ENCODE assay signal across 22 cellular contexts in genomic region chr3:55702822-55703221, GRCh38.
DNase-seq lines count a peak whose midpoint lies in the region; ATAC-seq, FAIRE-seq and TF ChIP-seq lines count a peak whose summit lies in the region.
"Had no signal": no experiment of that assay in that cellular context is flagged by ENCODE, and none has a peak within 500 bp of the region (broad histone marks: within the 10 kb centered on the region; RNA-seq: fewer than 3 reads in every experiment).

No MANE protein-coding gene starts in this region.

- TF ChIP-seq EP300 in HepG2 (IDR thresholded peaks at IDR 0.05; ENCODE audit: low read depth in 2 of 2, low read length in 2 of 2) (no peak), HepG2 (CRISPR knock-in tag; IDR thresholded peaks at IDR 0.05; ENCODE audit: borderline replicate concordance) (no peak)

- H3K27ac ChIP-seq in HepG2 (ENCODE audit: extremely low read length, insufficient read depth, low read length) (no peak overlapping the region), right lobe of liver (no peak overlapping the region), heart left ventricle (no peak overlapping the region), spleen (no peak overlapping the region)
- H3K27ac ChIP-seq: HL-60, PC-9, RWPE1 had no signal

- TF ChIP-seq CTCF in HepG2 (CRISPR knock-in tag; IDR thresholded peaks at IDR 0.05) (no peak), right lobe of liver (IDR thresholded peaks at IDR 0.05) (no peak), NB4 (IDR thresholded peaks at IDR 0.05; ENCODE audit: low read depth, low read length) (no peak), heart left ventricle (IDR thresholded peaks at IDR 0.05) (no peak), spleen (IDR thresholded peaks at IDR 0.05 in 8 of 11, conservative IDR thresholded peaks at IDR 0.05 in 3 of 11) (no peak)

- H3K79me2 ChIP-seq in HepG2 (ENCODE audit: insufficient read depth, low read length): no peaks in the 10 kb centered on the region

- TF ChIP-seq RAD21 in HepG2 (CRISPR knock-in tag; IDR thresholded peaks at IDR 0.05): no peak

- no peak for ATAC-seq in HepG2
- ATAC-seq in right lobe of liver: no peak
- ATAC-seq in heart left ventricle: no peak
- ATAC-seq in HG03521 (IDR thresholded peaks at IDR 0.05; ENCODE audit: unreplicated experiment): no peak
- ATAC-seq: T-cell had no signal

- in situ Hi-C loops in HepG2 (cut with HindIII; ENCODE audit: extremely low pct_ligation_motif_present, low pct_unique_long_range_greater_than_20kb): no loop called here

- no peaks in the 10 kb centered on the region for H4K20me1 ChIP-seq in HepG2 (ENCODE audit: insufficient read depth, low read length)

- no peaks in the 10 kb centered on the region for H3K36me3 ChIP-seq in HepG2 (replicated peaks in 1 of 2; ENCODE audit: control insufficient read depth in 1 of 2, insufficient read depth in 2 of 2, low read length in 2 of 2)
- H3K36me3 ChIP-seq in right lobe of liver: no peaks in the 10 kb centered on the region
- H3K36me3 ChIP-seq in heart left ventricle: no peaks in the 10 kb centered on the region
- H3K36me3 ChIP-seq in spleen: no peaks in the 10 kb centered on the region

- WGBS in HepG2 (ENCODE audit: low lambda C conversion rate): 32% methylated on average over 6 of the region's 6 CpGs
- 73% methylated on average over 6 of the region's 6 CpGs for WGBS in right lobe of liver (ENCODE audit: insufficient coverage, low coverage, low lambda C conversion rate, missing lambda C conversion rate)
- 92 to 94% (median 93%) methylated on average over 6 of the region's 6 CpGs for WGBS in heart left ventricle, 4 donors
- 78 to 91% (median 82%) methylated on average over 6 of the region's 6 CpGs for WGBS in spleen, 5 donors

- BruUV-seq in HepG2 (replicated peaks; lab: Mats Ljungman, UMichigan): no TSS peak

- CTCF ChIA-PET in HepG2 (lab: Yijun Ruan, JAX; ENCODE audit: low intra/inter-chr PET ratio, low total read pairs): no interaction called here

- POLR2A ChIA-PET in HepG2 (lab: Yijun Ruan, JAX): no interaction called here

- no peak for TF ChIP-seq POLR2A in HepG2 (IDR thresholded peaks at IDR 0.05; ENCODE audit: insufficient read depth in 1 of 2, low read depth in 2 of 2, low read length in 2 of 2)
- TF ChIP-seq POLR2A in right lobe of liver (IDR thresholded peaks at IDR 0.05): no peak
- no peak for TF ChIP-seq POLR2A in NB4 (IDR thresholded peaks at IDR 0.05; ENCODE audit: extremely low read depth, insufficient read length)
- TF ChIP-seq POLR2A in heart left ventricle (IDR thresholded peaks at IDR 0.05): no peak
- TF ChIP-seq POLR2A in spleen (IDR thresholded peaks at IDR 0.05): no peak

- H3K9me3 ChIP-seq in HepG2 (ENCODE audit: low read length) (no peaks in the 10 kb centered on the region), right lobe of liver (no peaks in the 10 kb centered on the region), heart left ventricle (no peaks in the 10 kb centered on the region), spleen (no peaks in the 10 kb centered on the region)
- H3K9me3 ChIP-seq: SK-N-SH had no signal

- intact Hi-C loops in HepG2 (cut with micrococcal nuclease; ENCODE audit: unreplicated experiment) (no loop called here), right lobe of liver (cut with DNase I) (no loop called here), heart left ventricle (cut with DNase I) (no loop called here), spleen (cut with DNase I; ENCODE audit: low total_unique reads) (no loop called here), posterior vena cava (cut with DNase I) (no loop called here)

- no peak overlapping the region for H2AFZ ChIP-seq in HepG2 (ENCODE audit: low read length)
- H2AFZ ChIP-seq: PC-9 had no signal

- DNase-seq in HepG2 (ENCODE audit: low spot score): no peak
- DNase-seq in right lobe of liver: no peak
- peak; percentile 4 for DNase-seq in NB4 (ENCODE audit: low read depth)
- peak; percentile 27 for DNase-seq in SKM-1 (lab: John Stamatoyannopoulos, UW; ENCODE audit: unreplicated experiment)
- no peak for DNase-seq in heart left ventricle
- DNase-seq in spleen: no peak
- no peak for DNase-seq in posterior vena cava (ENCODE audit: low spot score)
- DNase-seq: DMS53; GDM1; NCI-H1105; NCI-H2029; NCI-H226; NCI-H510A treated with DMSO at 0.1 percent for 48 hours; NK-92 treated with Interleukin-12 subunit alpha and Interleukin-12 subunit beta, amount 100 ng/mL, for 24 hours; PC-9; SK-N-SH; T-cell had no signal

- no peaks in the 10 kb centered on the region for H3K4me1 ChIP-seq in HepG2 (ENCODE audit: insufficient read depth, low read length)
- no peaks in the 10 kb centered on the region for H3K4me1 ChIP-seq in right lobe of liver
- no peaks in the 10 kb centered on the region for H3K4me1 ChIP-seq in heart left ventricle
- no peaks in the 10 kb centered on the region for H3K4me1 ChIP-seq in spleen

- H3K4me3 ChIP-seq in HepG2 (replicated peaks in 1 of 3; ENCODE audit: insufficient read depth in 1 of 3, low read depth in 2 of 3, low read length in 3 of 3) (no peak overlapping the region), right lobe of liver (no peak overlapping the region), NB4 (ENCODE audit: low read depth, low read length) (no peak overlapping the region), heart left ventricle (no peak overlapping the region), spleen (no peak overlapping the region)
- H3K4me3 ChIP-seq: PC-9 had no signal

- FAIRE-seq in HepG2 (lab: Jason Lieb, UNC): no peak
- FAIRE-seq: A204.1, H54 had no signal

- H3K4me2 ChIP-seq in HepG2 (ENCODE audit: low read depth, low read length): no peak overlapping the region
- H3K4me2 ChIP-seq: PC-9, SK-N-SH had no signal

- H3K27me3 ChIP-seq in HepG2 (ENCODE audit: control insufficient read depth in 1 of 2, insufficient read depth in 2 of 2, low read length in 2 of 2): no peaks in the 10 kb centered on the region; a peak in 1 of 5 replicates
- no peaks in the 10 kb centered on the region for H3K27me3 ChIP-seq in right lobe of liver
- peaks cover 0 to 7% (median 0%) of the 10 kb centered on the region in 9 donors for H3K27me3 ChIP-seq in heart left ventricle
- no peaks in the 10 kb centered on the region for H3K27me3 ChIP-seq in spleen (replicated peaks in 1 of 7)

- no peak overlapping the region for H3K9ac ChIP-seq in HepG2 (ENCODE audit: insufficient read depth, low read depth, low read length)
- H3K9ac ChIP-seq: SK-N-SH had no signal

TF ChIP-seq in HepG2, 621 proteins besides CTCF, POLR2A, EP300 and RAD21:
- peak; percentile 65 for TF ChIP-seq CREB1 (IDR thresholded peaks at IDR 0.05)
- TF ChIP-seq CREB1 (CRISPR knock-in tag; IDR thresholded peaks at IDR 0.05): no peak
- TF ChIP-seq ZNF256 (CRISPR knock-in tag; conservative IDR thresholded peaks at IDR 0.05): no peak
- no peak for TF ChIP-seq TRIM22 (IDR thresholded peaks at IDR 0.05)
- TF ChIP-seq ZNF891 (CRISPR knock-in tag; IDR thresholded peaks at IDR 0.05): no peak
- peak; percentile 77 for TF ChIP-seq ATF7 (IDR thresholded peaks at IDR 0.05)
- no peak for TF ChIP-seq ATF7 (CRISPR knock-in tag; IDR thresholded peaks at IDR 0.05)
- no peak for TF ChIP-seq ZNF367 (CRISPR knock-in tag; IDR thresholded peaks at IDR 0.05; ENCODE audit: borderline replicate concordance)
- TF ChIP-seq NFYB (CRISPR knock-in tag; IDR thresholded peaks at IDR 0.05): no peak
- peak; percentile 15 to 54; a peak in 3 of 4 replicates for TF ChIP-seq MAFK (conservative IDR thresholded peaks at IDR 0.05 in 1 of 2, IDR thresholded peaks at IDR 0.05 in 1 of 2; ENCODE audit: low read length in 2 of 2)
TF ChIP-seq in HepG2: peak in this region for 3.

Comparison
In these comparisons a context has a peak if more than half of its experiments do, and no peak if none do; other contexts are left out.
1. DNase-seq: peak in NB4 (single experiment) and SKM-1 (single experiment); none in HepG2 (single experiment), right lobe of liver (0 of 3), heart left ventricle (0 of 5), spleen (single experiment) and posterior vena cava (single experiment).